ENCODE assay signal across 19 cellular contexts in genomic region chr4:87166296-87166854, GRCh38. TPM values are rescaled to one million over a fixed set of nuclear protein-coding genes. Genes with fewer than 3 reads are reported as not detected.
DNase-seq lines count a peak whose midpoint lies in the region; ATAC-seq, FAIRE-seq and TF ChIP-seq lines count a peak whose summit lies in the region.
"Had no signal": no experiment of that assay in that cellular context is flagged by ENCODE, and none has a peak within 500 bp of the region (broad histone marks: within the 10 kb centered on the region; RNA-seq: fewer than 3 reads in every experiment).

No MANE protein-coding gene starts in this region.

- no peak overlapping the region for H3K4me2 ChIP-seq in HepG2 (ENCODE audit: low read depth, low read length)

- in situ Hi-C loops in HepG2 (cut with HindIII; ENCODE audit: extremely low pct_ligation_motif_present, low pct_unique_long_range_greater_than_20kb), result no loop called here

- H3K4me1 Mint-ChIP-seq in activated T-cell treated with anti-CD3 and anti-CD28 coated beads, Interleukin-2, amount 50 U/mL, for 4 hours (ENCODE audit: low read depth), result peaks cover 6% of the 10 kb centered on the region
- peaks cover 7% of the 10 kb centered on the region for H3K4me1 Mint-ChIP-seq in activated T-cell treated with anti-CD3 and anti-CD28 coated beads, Interleukin-2, amount 50 U/mL, for 24 hours (ENCODE audit: low read depth)
- H3K4me1 Mint-ChIP-seq in activated T-helper 17 cell treated with anti-CD3 and anti-CD28 coated beads, Interleukin-2, amount 50 U/mL, for 72 hours, result peaks cover 8% of the 10 kb centered on the region
- no peaks in the 10 kb centered on the region for H3K4me1 Mint-ChIP-seq in stimulated activated effector memory CD8-positive, alpha-beta T cell treated with anti-CD3 and anti-CD28 coated beads, Interleukin-12 subunit alpha, Interleukin-12 subunit beta, amount 100 ng/mL, for 72 hours

- CTCF ChIA-PET in HepG2 (lab: Yijun Ruan, JAX; ENCODE audit: low intra/inter-chr PET ratio, low total read pairs), result no interaction called here

- H3K36me3 ChIP-seq in liver (ENCODE audit: control insufficient read depth in 4 of 4, insufficient read depth in 3 of 4, low read depth in 1 of 4, low read length in 3 of 4) (peaks cover 0 to 6% (median 3%) of the 10 kb centered on the region in 4 donors), HepG2 (replicated peaks in 1 of 2; ENCODE audit: control insufficient read depth in 1 of 2, insufficient read depth in 2 of 2, low read length in 2 of 2) (peaks cover 0 to 6% of the 10 kb centered on the region in 2 experiments; a peak in 1 of 5 replicates)
- H3K36me3 ChIP-seq: HAP-1 had no signal

- TF ChIP-seq EP300 in HepG2 (IDR thresholded peaks at IDR 0.05; ENCODE audit: low read depth in 2 of 2, low read length in 2 of 2) (no peak), HepG2 (CRISPR knock-in tag; IDR thresholded peaks at IDR 0.05; ENCODE audit: borderline replicate concordance) (no peak)

- TF ChIP-seq CTCF in liver (IDR thresholded peaks at IDR 0.05; ENCODE audit: low read depth, low read length, missing input control) (no peak), HepG2 (CRISPR knock-in tag; IDR thresholded peaks at IDR 0.05) (no peak)

- no peaks in the 10 kb centered on the region for H3K79me2 ChIP-seq in HepG2 (ENCODE audit: insufficient read depth, low read length)

- H3K27ac Mint-ChIP-seq in activated T-cell treated with anti-CD3 and anti-CD28 coated beads, Interleukin-2, amount 50 U/mL, for 24 hours, result no peak overlapping the region
- peak overlapping the region; percentile 72 for H3K27ac Mint-ChIP-seq in activated T-helper 17 cell treated with anti-CD3 and anti-CD28 coated beads, Interleukin-2, amount 50 U/mL, for 72 hours
- H3K27ac Mint-ChIP-seq in stimulated activated effector memory CD8-positive, alpha-beta T cell treated with anti-CD3 and anti-CD28 coated beads, Interleukin-12 subunit alpha, Interleukin-12 subunit beta, amount 100 ng/mL, for 72 hours, result no peak overlapping the region
- H3K27ac Mint-ChIP-seq: CD8-positive, alpha-beta T cell; HFFc6 had no signal

- H3K4me3 ChIP-seq in liver (ENCODE audit: low read depth in 1 of 3, low read length in 3 of 3), result no peak overlapping the region
- no peak overlapping the region for H3K4me3 ChIP-seq in HepG2 (replicated peaks in 1 of 3; ENCODE audit: insufficient read depth in 1 of 3, low read depth in 2 of 3, low read length in 3 of 3)
- H3K4me3 ChIP-seq: HAP-1 had no signal

- H3K9me3 Mint-ChIP-seq in activated T-cell treated with anti-CD3 and anti-CD28 coated beads, Interleukin-2, amount 50 U/mL, for 4 hours, result no peaks in the 10 kb centered on the region
- H3K9me3 Mint-ChIP-seq in activated T-cell treated with anti-CD3 and anti-CD28 coated beads, Interleukin-2, amount 50 U/mL, for 24 hours, result no peaks in the 10 kb centered on the region
- H3K9me3 Mint-ChIP-seq in activated T-helper 17 cell treated with anti-CD3 and anti-CD28 coated beads, Interleukin-2, amount 50 U/mL, for 72 hours, result no peaks in the 10 kb centered on the region
- no peaks in the 10 kb centered on the region for H3K9me3 Mint-ChIP-seq in stimulated activated effector memory CD8-positive, alpha-beta T cell treated with anti-CD3 and anti-CD28 coated beads, Interleukin-12 subunit alpha, Interleukin-12 subunit beta, amount 100 ng/mL, for 72 hours
- H3K9me3 Mint-ChIP-seq: CD8-positive, alpha-beta T cell; HFFc6 had no signal

- peak; percentile 41 to 53 for ATAC-seq in activated T-cell treated with anti-CD3 and anti-CD28 coated beads, Interleukin-2, amount 50 U/mL, for 4 hours
- ATAC-seq in HepG2, result no peak
- ATAC-seq in activated T-helper 17 cell treated with anti-CD3 and anti-CD28 coated beads, Interleukin-2, amount 50 U/mL, for 72 hours (replicated peaks), result peak; percentile 60
- ATAC-seq in stimulated activated effector memory CD8-positive, alpha-beta T cell treated with anti-CD3 and anti-CD28 coated beads, Interleukin-12 subunit alpha, Interleukin-12 subunit beta, amount 100 ng/mL, for 72 hours, result peak; percentile 64
- ATAC-seq in HG03095 (IDR thresholded peaks at IDR 0.05; ENCODE audit: unreplicated experiment), result no peak
- ATAC-seq: CD8-positive, alpha-beta T cell had no signal

- no peak overlapping the region for H3K4me3 Mint-ChIP-seq in activated T-cell treated with anti-CD3 and anti-CD28 coated beads, Interleukin-2, amount 50 U/mL, for 4 hours
- no peak overlapping the region for H3K4me3 Mint-ChIP-seq in activated T-cell treated with anti-CD3 and anti-CD28 coated beads, Interleukin-2, amount 50 U/mL, for 24 hours
- H3K4me3 Mint-ChIP-seq in activated T-helper 17 cell treated with anti-CD3 and anti-CD28 coated beads, Interleukin-2, amount 50 U/mL, for 72 hours, result peak overlapping the region; percentile 25
- H3K4me3 Mint-ChIP-seq in stimulated activated effector memory CD8-positive, alpha-beta T cell treated with anti-CD3 and anti-CD28 coated beads, Interleukin-12 subunit alpha, Interleukin-12 subunit beta, amount 100 ng/mL, for 72 hours, result no peak overlapping the region
- H3K4me3 Mint-ChIP-seq: CD8-positive, alpha-beta T cell; HFFc6 had no signal

- no peak for TF ChIP-seq POLR2A in HepG2 (IDR thresholded peaks at IDR 0.05; ENCODE audit: insufficient read depth in 1 of 2, low read depth in 2 of 2, low read length in 2 of 2)

- no peaks in the 10 kb centered on the region for H4K20me1 ChIP-seq in HepG2 (ENCODE audit: insufficient read depth, low read length)

- DNase-seq in activated T-cell treated with anti-CD3 and anti-CD28 coated beads, Interleukin-2, amount 50 U/mL, for 4 hours, result no peak
- no peak for DNase-seq in activated T-cell treated with anti-CD3 and anti-CD28 coated beads, Interleukin-2, amount 50 U/mL, for 24 hours
- DNase-seq in HepG2 (ENCODE audit: low spot score) (no peak), NCI-H1694 (lab: John Stamatoyannopoulos, UW) (no peak)
- DNase-seq in stimulated activated effector memory CD8-positive, alpha-beta T cell treated with anti-CD3 and anti-CD28 coated beads, Interleukin-12 subunit alpha, Interleukin-12 subunit beta, amount 100 ng/mL, for 72 hours (ENCODE audit: low spot score in 2 of 2), result no peak
- DNase-seq: C1 segment of cervical spinal cord; Caco-2; CD8-positive, alpha-beta T cell; DMS153; DND-41; GOT3; HFFc6 had no signal

- WGBS in liver, result 89% methylated on average over 3 of the region's 3 CpGs
- WGBS in HepG2 (ENCODE audit: low lambda C conversion rate), result 90% methylated on average over 2 of the region's 3 CpGs

- H3K27me3 ChIP-seq in liver (ENCODE audit: control insufficient read depth in 4 of 4, insufficient read depth in 4 of 4, low read length in 3 of 4) (no peaks in the 10 kb centered on the region), HepG2 (ENCODE audit: control insufficient read depth in 1 of 2, insufficient read depth in 2 of 2, low read length in 2 of 2) (no peaks in the 10 kb centered on the region)

- TF ChIP-seq RAD21 in liver (IDR thresholded peaks at IDR 0.05) (no peak), HepG2 (CRISPR knock-in tag; IDR thresholded peaks at IDR 0.05) (no peak)

- H3K9me3 ChIP-seq in liver (ENCODE audit: control insufficient read depth in 4 of 4, low read length in 3 of 4) (no peaks in the 10 kb centered on the region), HepG2 (ENCODE audit: low read length) (no peaks in the 10 kb centered on the region)
- H3K9me3 ChIP-seq: Caco-2, HAP-1 had no signal

- peak overlapping the region; percentile 15 to 37 for H3K27ac ChIP-seq in liver (ENCODE audit: low read depth in 1 of 2, low read length in 2 of 2)
- H3K27ac ChIP-seq in HepG2 (ENCODE audit: extremely low read length, insufficient read depth, low read length), result no peak overlapping the region

- H3K4me1 ChIP-seq in liver (ENCODE audit: control insufficient read depth in 4 of 4, insufficient read depth in 4 of 4, low read length in 3 of 4), result peaks cover 0 to 14% (median 3%) of the 10 kb centered on the region in 4 donors
- 0 out of 2 replicates have a peak, but pooled peaks cover 7% of the 10 kb centered on the region for H3K4me1 ChIP-seq in HepG2 (ENCODE audit: insufficient read depth, low read length)
- H3K4me1 ChIP-seq: Caco-2 had no signal

- H3K27me3 Mint-ChIP-seq in activated T-cell treated with anti-CD3 and anti-CD28 coated beads, Interleukin-2, amount 50 U/mL, for 4 hours (ENCODE audit: low read depth), result no peaks in the 10 kb centered on the region
- H3K27me3 Mint-ChIP-seq in activated T-cell treated with anti-CD3 and anti-CD28 coated beads, Interleukin-2, amount 50 U/mL, for 24 hours, result no peaks in the 10 kb centered on the region
- no peaks in the 10 kb centered on the region for H3K27me3 Mint-ChIP-seq in activated T-helper 17 cell treated with anti-CD3 and anti-CD28 coated beads, Interleukin-2, amount 50 U/mL, for 72 hours

- intact Hi-C loops in HepG2 (cut with micrococcal nuclease; ENCODE audit: unreplicated experiment), result no loop called here

- peaks cover 20% of the 10 kb centered on the region for H3K36me3 Mint-ChIP-seq in activated T-cell treated with anti-CD3 and anti-CD28 coated beads, Interleukin-2, amount 50 U/mL, for 4 hours (ENCODE audit: insufficient read depth)
- H3K36me3 Mint-ChIP-seq in activated T-cell treated with anti-CD3 and anti-CD28 coated beads, Interleukin-2, amount 50 U/mL, for 24 hours (ENCODE audit: low read depth), result peaks cover 67% of the 10 kb centered on the region
- peaks cover 29% of the 10 kb centered on the region for H3K36me3 Mint-ChIP-seq in activated T-helper 17 cell treated with anti-CD3 and anti-CD28 coated beads, Interleukin-2, amount 50 U/mL, for 72 hours (ENCODE audit: low read depth)
- H3K36me3 Mint-ChIP-seq in stimulated activated effector memory CD8-positive, alpha-beta T cell treated with anti-CD3 and anti-CD28 coated beads, Interleukin-12 subunit alpha, Interleukin-12 subunit beta, amount 100 ng/mL, for 72 hours, result peaks cover 35% of the 10 kb centered on the region

- H3K9ac ChIP-seq in liver (ENCODE audit: low read depth in 1 of 2, low read length in 2 of 2) (no peak overlapping the region), HepG2 (ENCODE audit: insufficient read depth, low read depth, low read length) (no peak overlapping the region)

- POLR2A ChIA-PET in HepG2 (lab: Yijun Ruan, JAX), result no interaction called here

- no peak overlapping the region for H2AFZ ChIP-seq in HepG2 (ENCODE audit: low read length)

- FAIRE-seq in HepG2 (lab: Jason Lieb, UNC), result no peak
- FAIRE-seq: G401.6, GM12892, H54 had no signal

- no TSS peak for BruUV-seq in HepG2 (replicated peaks; lab: Mats Ljungman, UMichigan)

RNA-seq across cellular contexts. Expression of gene KLHL8, which starts 54.0 kb away (rescaled TPM):
- 10 to 100 TPM; 16.4 to 23.0 (median 18.9) TPM for total RNA-seq in activated T-cell treated with anti-CD3 and anti-CD28 coated beads, Interleukin-2, amount 50 U/mL, for 4 hours
- total RNA-seq in liver (10 to 100 TPM in 1 of 2 donors, 1 to 10 TPM in 1; 7.4 to 14.4 TPM), HepG2 (2016; rRNA removed; fragmentation: Illumina TruSeq; extraction: Trizol) (11.7 and 18.4 TPM in 2 replicates)
- polyA plus RNA-seq in liver (1 to 10 TPM; 2.9 TPM), HepG2 (2011; rRNA removed) (2.6 and 2.8 TPM in 2 replicates)
- 29.5 and 30.8 TPM in 2 replicates for total RNA-seq in HepG2 (2016; cell fraction: cytosol; rRNA removed; fragmentation: Illumina TruSeq; extraction: Trizol; ENCODE audit: low read depth)
- 12.4 and 16.0 TPM in 2 replicates for total RNA-seq in HepG2 (2016; cell fraction: insoluble cytoplasmic fraction; rRNA removed; fragmentation: Illumina TruSeq; extraction: Trizol)
- total RNA-seq in HepG2 (2016; cell fraction: membrane; rRNA removed; fragmentation: Illumina TruSeq; extraction: Trizol), result 21.3 and 27.0 TPM in 2 replicates
- total RNA-seq in HepG2 (2016; cell fraction: nucleus; rRNA removed; fragmentation: Illumina TruSeq; extraction: Trizol), result 10.2 and 11.7 TPM in 2 replicates
- 1.7 and 3.5 TPM in 2 replicates for polyA plus RNA-seq in HepG2 (2011; cell fraction: cytosol; rRNA removed)
- 1.6 TPM in 2 replicates for polyA plus RNA-seq in HepG2 (2011; cell fraction: nucleus; rRNA removed)
- polyA plus RNA-seq in HepG2 (2012), result 7.8 and 8.3 TPM in 2 replicates
- polyA plus RNA-seq in HepG2 (2016; cell fraction: cytosol; fragmentation: Illumina TruSeq; extraction: Trizol; ENCODE audit: low read depth), result 0.57 and 0.74 TPM in 2 replicates
- polyA plus RNA-seq in HepG2 (2016; cell fraction: insoluble cytoplasmic fraction; fragmentation: Illumina TruSeq; extraction: Trizol; ENCODE audit: low read depth), result 13.1 and 14.9 TPM in 2 replicates
- 2.8 and 3.1 TPM in 2 replicates for polyA plus RNA-seq in HepG2 (2016; cell fraction: membrane; fragmentation: Illumina TruSeq; extraction: Trizol; ENCODE audit: low read depth)
- polyA plus RNA-seq in HepG2 (2016; cell fraction: nucleus; fragmentation: Illumina TruSeq; extraction: Trizol; ENCODE audit: insufficient read depth, low read depth), result 6.6 and 6.7 TPM in 2 replicates
- polyA minus RNA-seq in HepG2 (2011; rRNA and poly(A)+ RNA removed; ENCODE audit: low replicate concordance), result 6.6 and 12.6 TPM in 2 replicates
- 8.1 and 10.3 TPM in 2 replicates for polyA minus RNA-seq in HepG2 (2011; cell fraction: cytosol; rRNA and poly(A)+ RNA removed)
- 12.7 and 12.9 TPM in 2 replicates for polyA minus RNA-seq in HepG2 (2011; cell fraction: nucleus; rRNA and poly(A)+ RNA removed)
- total RNA-seq in activated T-helper 17 cell treated with anti-CD3 and anti-CD28 coated beads, Interleukin-2, amount 50 U/mL, for 72 hours, result 10 to 100 TPM in 1 of 2 donors, 1 to 10 TPM in 1; 5.6 to 12.0 TPM

Comparison
In these comparisons a context has a peak if more than half of its experiments do, and no peak if none do; other contexts are left out.
1. ATAC-seq: peak in activated T-cell treated with anti-CD3 and anti-CD28 coated beads, Interleukin-2, amount 50 U/mL, for 4 hours (2 of 2), activated T-helper 17 cell treated with anti-CD3 and anti-CD28 coated beads, Interleukin-2, amount 50 U/mL, for 72 hours (single experiment) and stimulated activated effector memory CD8-positive, alpha-beta T cell treated with anti-CD3 and anti-CD28 coated beads, Interleukin-12 subunit alpha, Interleukin-12 subunit beta, amount 100 ng/mL, for 72 hours (single experiment); none in HepG2 (single experiment) and HG03095 (single experiment).